In genomic region chr10:18214692-18215563, GRCh38 we compare ENCODE assay signal across 8 cellular contexts.
DNase-seq lines count a peak whose midpoint lies in the region; ATAC-seq, FAIRE-seq and TF ChIP-seq lines count a peak whose summit lies in the region.

No MANE protein-coding gene starts in this region.

- DNase-seq in A549 (ENCODE audit: low read depth in 1 of 2, low spot score in 1 of 2) (peak; percentile 48 to 51), GM10248 (ENCODE audit: extremely low spot score) (peak; percentile 32), KBM-7 (peak; percentile 52), cardiac muscle cell (ENCODE audit: low read depth in 1 of 2, low spot score in 1 of 2) (peak; percentile 71 to 77), retina (peak; percentile 58), RCC 7860 (ENCODE audit: low spot score) (no peak)
- peak; percentile 39 for DNase-seq in activated CD8-positive, alpha-beta T cell treated with anti-CD3 and anti-CD28 coated beads for 36 hours
- DNase-seq in activated CD8-positive, alpha-beta memory T cell treated with anti-CD3 and anti-CD28 coated beads, Interleukin-2, amount 50 U/mL, for 48 hours, result no peak

- H3K27ac ChIP-seq in A549 (no peak overlapping the region), cardiac muscle cell (peak overlapping the region; percentile 50)

- H3K27me3 ChIP-seq in cardiac muscle cell, result no peaks in the 10 kb centered on the region

- peak; percentile 84 to 87 for ATAC-seq in A549
- ATAC-seq in activated CD8-positive, alpha-beta T cell treated with anti-CD3 and anti-CD28 coated beads for 36 hours, result no peak

- H3K9me3 ChIP-seq in A549, result no peaks in the 10 kb centered on the region
- H3K9me3 ChIP-seq in cardiac muscle cell (ENCODE audit: low read depth), result no peaks in the 10 kb centered on the region

- H3K36me3 ChIP-seq in cardiac muscle cell, result no peaks in the 10 kb centered on the region

- peak overlapping the region; percentile 19; the same call in 1 of the 3 replicates for H3K4me2 ChIP-seq in A549

- POLR2A ChIA-PET in A549 (lab: Yijun Ruan, JAX), result no interaction called here
- POLR2A ChIA-PET in GM10248 (lab: Yijun Ruan, JAX), result no interaction called here
- POLR2A ChIA-PET in activated CD8-positive, alpha-beta T cell treated with anti-CD3 and anti-CD28 coated beads for 36 hours (lab: Charles Lee), result no interaction called here

- FAIRE-seq in A549 (lab: Jason Lieb, UNC), result peak; percentile 63
- FAIRE-seq in RCC 7860 (lab: Jason Lieb, UNC), result no peak

- no peak for TF ChIP-seq EP300 in A549 (IDR thresholded peaks at IDR 0.05)

- no peaks in the 10 kb centered on the region for H3K36me3 Mint-ChIP-seq in activated CD8-positive, alpha-beta T cell treated with anti-CD3 and anti-CD28 coated beads for 36 hours (ENCODE audit: low read depth)

- H3K27ac Mint-ChIP-seq in activated CD8-positive, alpha-beta T cell treated with anti-CD3 and anti-CD28 coated beads for 36 hours, result no peak overlapping the region

- 16% methylated on average over 10 of the region's 10 CpGs for WGBS in A549 (ENCODE audit: missing lambda C conversion rate)

- H3K9me3 Mint-ChIP-seq in activated CD8-positive, alpha-beta T cell treated with anti-CD3 and anti-CD28 coated beads for 36 hours, result no peaks in the 10 kb centered on the region

- H3K4me3 Mint-ChIP-seq in activated CD8-positive, alpha-beta T cell treated with anti-CD3 and anti-CD28 coated beads for 36 hours, result no peak overlapping the region

- no peaks in the 10 kb centered on the region for H3K4me1 Mint-ChIP-seq in activated CD8-positive, alpha-beta T cell treated with anti-CD3 and anti-CD28 coated beads for 36 hours (ENCODE audit: low read depth)

- in situ Hi-C loops in KBM-7 (cut with MboI; ENCODE audit: low pct_unique_long_range_greater_than_20kb, low sequenced_read_pairs), result no loop called here

- H3K4me1 ChIP-seq in A549 (no peaks in the 10 kb centered on the region), cardiac muscle cell (ENCODE audit: low read depth) (peaks cover 64% of the 10 kb centered on the region)

- no peak for TF ChIP-seq POLR2A in A549 (IDR thresholded peaks at IDR 0.05; ENCODE audit: low read length)

- TF ChIP-seq CTCF in A549 (IDR thresholded peaks at IDR 0.05) (peak; percentile 80), GM10248 (IDR thresholded peaks at IDR 0.05; ENCODE audit: control extremely low read depth, extremely low read depth, low read depth, missing control alignments) (peak; percentile 67), cardiac muscle cell (IDR thresholded peaks at IDR 0.05; ENCODE audit: low read depth, low read length) (peak; percentile 92)
- peak; percentile 62 for TF ChIP-seq CTCF in activated CD8-positive, alpha-beta T cell treated with anti-CD3 and anti-CD28 coated beads for 36 hours (IDR thresholded peaks at IDR 0.05)

- CTCF ChIA-PET in A549 (lab: Yijun Ruan, JAX) (interaction anchor here (0.6 to 2.5 kb wide), 10 partner anchors 9 to 721 kb away, joined by 3 to 40 read pairs (median 3); no protein-coding TSS in a partner anchor), GM10248 (lab: Yijun Ruan, JAX) (interaction anchor here (0.6 to 1.0 kb wide), 3 partner anchors 18 to 311 kb away, joined by 3 read pairs; no protein-coding TSS in a partner anchor)
- CTCF ChIA-PET in activated CD8-positive, alpha-beta T cell treated with anti-CD3 and anti-CD28 coated beads for 36 hours (lab: Charles Lee), result interaction anchor here (0.9 kb wide), 1 partner anchor 9 kb away, joined by 4 read pairs; no protein-coding TSS in a partner anchor

- H3K4me3 ChIP-seq in A549, result no peak overlapping the region
- no peak overlapping the region for H3K4me3 ChIP-seq in cardiac muscle cell

- intact Hi-C loops in activated CD8-positive, alpha-beta T cell treated with anti-CD3 and anti-CD28 coated beads for 36 hours (cut with micrococcal nuclease), result loop anchor here (10.0 kb wide), 1 partner anchor 610 kb away; no protein-coding TSS in a partner anchor

- peaks cover 2% of the 10 kb centered on the region for H3K27me3 Mint-ChIP-seq in activated CD8-positive, alpha-beta T cell treated with anti-CD3 and anti-CD28 coated beads for 36 hours

- peak; percentile 71 to 72 for TF ChIP-seq RAD21 in A549 (conservative IDR thresholded peaks at IDR 0.05 in 1 of 2, IDR thresholded peaks at IDR 0.05 in 1 of 2)

TF ChIP-seq in A549, 52 proteins besides CTCF, POLR2A, EP300 and RAD21:
- TF ChIP-seq SMC3 (IDR thresholded peaks at IDR 0.05), result peak; percentile 61
- TF ChIP-seq, protein P1, sequence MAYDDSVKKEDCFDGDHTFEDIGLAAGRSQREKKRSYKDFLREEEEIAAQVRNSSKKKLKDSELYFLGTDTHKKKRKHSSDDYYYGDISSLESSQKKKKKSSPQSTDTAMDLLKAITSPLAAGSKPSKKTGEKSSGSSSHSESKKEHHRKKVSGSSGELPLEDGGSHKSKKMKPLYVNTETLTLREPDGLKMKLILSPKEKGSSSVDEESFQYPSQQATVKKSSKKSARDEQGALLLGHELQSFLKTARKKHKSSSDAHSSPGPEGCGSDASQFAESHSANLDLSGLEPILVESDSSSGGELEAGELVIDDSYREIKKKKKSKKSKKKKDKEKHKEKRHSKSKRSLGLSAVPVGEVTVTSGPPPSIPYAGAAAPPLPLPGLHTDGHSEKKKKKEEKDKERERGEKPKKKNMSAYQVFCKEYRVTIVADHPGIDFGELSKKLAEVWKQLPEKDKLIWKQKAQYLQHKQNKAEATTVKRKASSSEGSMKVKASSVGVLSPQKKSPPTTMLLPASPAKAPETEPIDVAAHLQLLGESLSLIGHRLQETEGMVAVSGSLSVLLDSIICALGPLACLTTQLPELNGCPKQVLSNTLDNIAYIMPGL (CRISPR knock-in tag; IDR thresholded peaks at IDR 0.05; ENCODE audit: borderline replicate concordance), result no peak
TF ChIP-seq in A549: peak in this region for 1.

Comparison
In these comparisons a context has a peak if more than half of its experiments do, and no peak if none do; other contexts are left out.
1. DNase-seq: peak in A549 (2 of 2), GM10248 (single experiment), KBM-7 (single experiment), activated CD8-positive, alpha-beta T cell treated with anti-CD3 and anti-CD28 coated beads for 36 hours (single experiment), cardiac muscle cell (2 of 2) and retina (single experiment); none in activated CD8-positive, alpha-beta memory T cell treated with anti-CD3 and anti-CD28 coated beads, Interleukin-2, amount 50 U/mL, for 48 hours (single experiment) and RCC 7860 (single experiment).
2. Peak in every context shown above with its lines, with median percentiles within 50 percentile points of each other: CTCF ChIP-seq.